Comparison of ENCODE assay signal across 7 cellular contexts in genomic region chr1:154198756-154199562, GRCh38. TPM values are rescaled to one million over a fixed set of nuclear protein-coding genes. Genes with fewer than 3 reads are reported as not detected.
DNase-seq lines count a peak whose midpoint lies in the region; ATAC-seq and TF ChIP-seq lines count a peak whose summit lies in the region.

No MANE protein-coding gene starts in this region.

- H3K27me3 Mint-ChIP-seq in MCF 10A (ENCODE audit: insufficient read depth, unreplicated experiment), result no peaks in the 10 kb centered on the region

- H4K20me1 ChIP-seq in PC-9 (ENCODE audit: insufficient read depth), result no peaks in the 10 kb centered on the region

- H3K4me1 ChIP-seq in PC-9 (replicated peaks; ENCODE audit: insufficient read depth) (no peaks in the 10 kb centered on the region), stomach (peaks cover 0 to 15% (median 7%) of the 10 kb centered on the region in 4 donors)

- H3K27ac ChIP-seq in PC-9 (no peak overlapping the region), stomach (peak overlapping the region in 2 of 5 donors; percentile 20 to 37)

- POLR2A ChIA-PET in PC-9 (lab: Charles Lee; ENCODE audit: unreplicated experiment) (no interaction called here), MCF 10A (lab: Yijun Ruan, JAX) (interaction anchor here (0.6 to 10.3 kb wide), 12 partner anchors 8 to 278 kb away, joined by 3 to 167 read pairs (median 4); partner anchors contain the start of gene UBAP2L)

- H3F3A ChIP-seq in PC-9 (ENCODE audit: insufficient read depth, low read depth), result peaks cover 5% of the 10 kb centered on the region; the same call in 1 of the 2 replicates

- H3K9me3 ChIP-seq in PC-9 (ENCODE audit: insufficient read depth, low read depth) (no peaks in the 10 kb centered on the region), stomach (no peaks in the 10 kb centered on the region)

- H3K4me3 ChIP-seq in PC-9, result no peak overlapping the region
- H3K4me3 ChIP-seq in stomach, result no peak overlapping the region

- peak; percentile 74 for TF ChIP-seq CTCF in PC-9 (conservative IDR thresholded peaks at IDR 0.05)
- peak; percentile 45 for TF ChIP-seq CTCF in MCF 10A (IDR thresholded peaks at IDR 0.05; ENCODE audit: unreplicated experiment)
- peak in 5 of 7 experiments; percentile 23 to 64 (median 39) for TF ChIP-seq CTCF in stomach (IDR thresholded peaks at IDR 0.05)

- H3K9me3 Mint-ChIP-seq in MCF 10A (ENCODE audit: unreplicated experiment), result no peaks in the 10 kb centered on the region

- CTCF ChIA-PET in PC-9 (lab: Charles Lee) (interaction anchor here (1.1 to 1.3 kb wide), 2 partner anchors 11 to 136 kb away, joined by 4 to 6 read pairs; no protein-coding TSS in a partner anchor), MCF 10A (lab: Yijun Ruan, JAX) (interaction anchor here (0.6 to 3.2 kb wide), 31 partner anchors 8 to 374 kb away, joined by 3 to 29 read pairs (median 4); partner anchors contain the start of genes HAX1 and UBAP2L)

- H3K27ac Mint-ChIP-seq in MCF 10A (ENCODE audit: low read depth, unreplicated experiment), result no peak overlapping the region

- H3K79me2 ChIP-seq in PC-9 (ENCODE audit: low read depth), result no peaks in the 10 kb centered on the region

- BruUV-seq in PC-9 (replicated peaks; lab: Mats Ljungman, UMichigan) (no TSS peak), MCF 10A (replicated peaks; lab: Mats Ljungman, UMichigan) (no TSS peak)

- no peak overlapping the region for H2AFZ ChIP-seq in PC-9

- H3K27me3 ChIP-seq in PC-9 (ENCODE audit: insufficient read depth, low read depth) (peaks cover 9% of the 10 kb centered on the region), stomach (peaks cover 0 to 2% (median 0%) of the 10 kb centered on the region in 3 donors)

- no peaks in the 10 kb centered on the region for H3K9me2 ChIP-seq in PC-9 (ENCODE audit: insufficient read depth)

- DNase-seq in DMS53 treated with DMSO at 0.1 percent for 48 hours (lab: John Stamatoyannopoulos, UW; ENCODE audit: unreplicated experiment) (peak; percentile 72), HT-29 (ENCODE audit: low spot score) (peak; percentile 80), PC-9 (no peak), MCF 10A (ENCODE audit: unreplicated experiment) (peak; percentile 80), islet precursor cell (peak; percentile 64), stomach (no peak)

- WGBS in stomach, 5 donors, result 3 to 4% (median 3%) methylated on average over 5 of the region's 5 CpGs

- H3K4me2 ChIP-seq in PC-9, result peak overlapping the region; percentile 21; the same call in 1 of the 2 replicates

- H3K36me3 ChIP-seq in PC-9 (ENCODE audit: low read depth) (no peaks in the 10 kb centered on the region), stomach (no peaks in the 10 kb centered on the region)

- intact Hi-C loops in PC-9 (cut with micrococcal nuclease; ENCODE audit: unreplicated experiment), result loop anchor here (5.0 kb wide), 2 partner anchors 138 to 278 kb away; no protein-coding TSS in a partner anchor
- intact Hi-C loops in MCF 10A (cut with micrococcal nuclease), result no loop called here
- intact Hi-C loops in stomach (cut with DNase I; ENCODE audit: low total_unique reads), result no loop called here

- H3K4me1 Mint-ChIP-seq in MCF 10A (ENCODE audit: insufficient read depth, unreplicated experiment), result peaks cover 12% of the 10 kb centered on the region

- no peak for ATAC-seq in HG02623 (IDR thresholded peaks at IDR 0.05; ENCODE audit: unreplicated experiment)

- no peak for TF ChIP-seq POLR2A in stomach (IDR thresholded peaks at IDR 0.05)

- no peak for TF ChIP-seq EP300 in stomach (IDR thresholded peaks at IDR 0.05)

- no peak overlapping the region for H3K4me3 Mint-ChIP-seq in MCF 10A (ENCODE audit: unreplicated experiment)

- no peaks in the 10 kb centered on the region for H3K36me3 Mint-ChIP-seq in MCF 10A (ENCODE audit: insufficient read depth, unreplicated experiment)

RNA-seq across cellular contexts. Expression of gene TPM3, which starts 7.1 kb away (rescaled TPM):
- total RNA-seq in HT-29 (2014; rRNA removed; shearing (Covaris generic)), result 308 and 315 TPM in 2 replicates
- total RNA-seq in PC-9 (2021), result 375 and 491 TPM in 2 replicates
- 625 and 698 TPM in 2 replicates for total RNA-seq in MCF 10A (2022)
- total RNA-seq in stomach, result 100 to 1,000 TPM in 4 of 5 donors, 10 to 100 TPM in 1; 32.7 to 293 (median 214) TPM
- 100 to 1,000 TPM; 101 to 364 (median 159) TPM for polyA plus RNA-seq in stomach

RNA-seq across cellular contexts. Expression of gene CFAP141, which starts 7.2 kb away (rescaled TPM):
- total RNA-seq in HT-29 (2014; rRNA removed; shearing (Covaris generic)), result not detected in 2 replicates
- total RNA-seq in PC-9 (2021) (not detected in 2 replicates), MCF 10A (2022) (not detected in 2 replicates), stomach (not detected)
- polyA plus RNA-seq in stomach, result not detected

RNA-seq across cellular contexts. Expression of gene UBAP2L, which starts 21.8 kb away (rescaled TPM):
- total RNA-seq in HT-29 (2014; rRNA removed; shearing (Covaris generic)), result 73.0 and 74.9 TPM in 2 replicates
- total RNA-seq in PC-9 (2021) (101 and 157 TPM in 2 replicates), MCF 10A (2022) (219 and 223 TPM in 2 replicates), stomach (100 to 1,000 TPM in 2 of 5 donors, 10 to 100 TPM in 3; 25.2 to 109 (median 90.6) TPM)
- 10 to 100 TPM; 41.1 to 44.8 (median 43.4) TPM for polyA plus RNA-seq in stomach

RNA-seq across cellular contexts. Expression of gene NUP210L, which starts 44.1 kb away (rescaled TPM):
- not detected in 2 replicates for total RNA-seq in HT-29 (2014; rRNA removed; shearing (Covaris generic))
- total RNA-seq in PC-9 (2021) (not detected in 2 replicates), MCF 10A (2022) (0.05 and 0.10 TPM in 2 replicates), stomach (under 1 TPM in 1 of 5 donors, not detected in 4; 0.18 TPM)
- polyA plus RNA-seq in stomach, result not detected

Comparison
In these comparisons a context has a peak if more than half of its experiments do, and no peak if none do; other contexts are left out.
1. DNase-seq: peak in DMS53 treated with DMSO at 0.1 percent for 48 hours (single experiment), HT-29 (single experiment), MCF 10A (single experiment) and islet precursor cell (single experiment); none in PC-9 (0 of 2) and stomach (single experiment).
2. Peak in every context shown above with its lines, with median percentiles within 50 percentile points of each other: CTCF ChIP-seq.